Comparison of ENCODE assay signal across 8 cellular contexts in genomic region chr14:55430024-55430690, GRCh38. TPM values are rescaled to one million over a fixed set of nuclear protein-coding genes. Genes with fewer than 3 reads are reported as not detected.
DNase-seq lines count a peak whose midpoint lies in the region; ATAC-seq and TF ChIP-seq lines count a peak whose summit lies in the region.

No MANE protein-coding gene starts in this region.

- ATAC-seq in GM18907 (IDR thresholded peaks at IDR 0.05; ENCODE audit: unreplicated experiment) (peak; percentile 58), Panc1 (peak; percentile 86), HG03095 (IDR thresholded peaks at IDR 0.05; ENCODE audit: unreplicated experiment) (no peak)

- H3K4me1 ChIP-seq in Panc1 (ENCODE audit: control insufficient read depth, insufficient read depth, low read length), result peaks cover 6% of the 10 kb centered on the region
- H3K4me1 ChIP-seq in tibial artery, result no peaks in the 10 kb centered on the region

- POLR2A ChIA-PET in Panc1 (lab: Charles Lee), result no interaction called here

- in situ Hi-C loops in KBM-7 (cut with MboI; ENCODE audit: low pct_unique_long_range_greater_than_20kb, low sequenced_read_pairs), result loop anchor here (25.0 kb wide), 2 partner anchors 282 to 1057 kb away; no protein-coding TSS in a partner anchor
- in situ Hi-C loops in Panc1 (cut with HindIII; ENCODE audit: low pct_unique_long_range_greater_than_20kb, low sequenced_read_pairs), result no loop called here

- H3K27ac ChIP-seq in Panc1 (ENCODE audit: low read length) (no peak overlapping the region), tibial artery (no peak overlapping the region)

- no TSS peak for BruUV-seq in Panc1 (replicated peaks; lab: Mats Ljungman, UMichigan)

- intact Hi-C loops in Panc1 (cut with micrococcal nuclease; ENCODE audit: unreplicated experiment), result loop anchor here (10.0 kb wide), 1 partner anchor 1045 kb away; no protein-coding TSS in a partner anchor
- intact Hi-C loops in tibial artery (cut with DNase I; ENCODE audit: low total_unique reads), result loop anchor here (5.0 kb wide), 1 partner anchor 218 kb away; no protein-coding TSS in a partner anchor

- H3K9me3 ChIP-seq in Panc1 (ENCODE audit: control insufficient read depth, insufficient read depth, low read depth, low read length) (no peaks in the 10 kb centered on the region), tibial artery (no peaks in the 10 kb centered on the region)

- no peak overlapping the region for H3K4me3 ChIP-seq in Panc1 (ENCODE audit: low read depth in 2 of 2, low read length in 2 of 2)
- H3K4me3 ChIP-seq in tibial artery, result no peak overlapping the region

- H3K27me3 ChIP-seq in Panc1 (ENCODE audit: control insufficient read depth, insufficient read depth, low read length) (no peaks in the 10 kb centered on the region), tibial artery (no peaks in the 10 kb centered on the region)

- DNase-seq in CMK (ENCODE audit: low read depth) (peak; percentile 20), KBM-7 (peak; percentile 55), Panc1 (ENCODE audit: low read depth, low spot score) (no peak), amniotic epithelial cell (ENCODE audit: low read depth) (peak; percentile 75), inferior parietal cortex (ENCODE audit: extremely low spot score) (peak; percentile 40), tibial artery (no peak)

- H3K36me3 ChIP-seq in Panc1 (ENCODE audit: control insufficient read depth, insufficient read depth, low read length) (no peaks in the 10 kb centered on the region), tibial artery (no peaks in the 10 kb centered on the region)

- CTCF ChIA-PET in Panc1 (lab: Charles Lee), result interaction anchor here (0.6 kb wide), 3 partner anchors 216 to 761 kb away, joined by 3 to 6 read pairs (median 5); no protein-coding TSS in a partner anchor

- peak; percentile 66 for TF ChIP-seq CTCF in Panc1 (IDR thresholded peaks at IDR 0.05)
- TF ChIP-seq CTCF in tibial artery (IDR thresholded peaks at IDR 0.05), result peak; percentile 42 to 57

RNA-seq across cellular contexts. Expression of gene TBPL2, which starts 10.3 kb away (rescaled TPM):
- not detected for total RNA-seq in Panc1 (2021; ENCODE audit: unreplicated experiment)
- not detected for polyA plus RNA-seq in Panc1 (2012; ENCODE audit: insufficient read length)

RNA-seq across cellular contexts. Expression of gene ATG14, which starts 18.5 kb away (rescaled TPM):
- total RNA-seq in Panc1 (2021; ENCODE audit: unreplicated experiment), result 7.1 TPM
- 3.3 TPM for polyA plus RNA-seq in Panc1 (2012; ENCODE audit: insufficient read length)

Comparison
In these comparisons a context has a peak if more than half of its experiments do, and no peak if none do; other contexts are left out.
1. DNase-seq: peak in CMK (single experiment), KBM-7 (single experiment), amniotic epithelial cell (single experiment) and inferior parietal cortex (single experiment); none in Panc1 (single experiment) and tibial artery (0 of 2).